15 cellular contexts compared by ENCODE assay signal in the genomic region with DNA sequence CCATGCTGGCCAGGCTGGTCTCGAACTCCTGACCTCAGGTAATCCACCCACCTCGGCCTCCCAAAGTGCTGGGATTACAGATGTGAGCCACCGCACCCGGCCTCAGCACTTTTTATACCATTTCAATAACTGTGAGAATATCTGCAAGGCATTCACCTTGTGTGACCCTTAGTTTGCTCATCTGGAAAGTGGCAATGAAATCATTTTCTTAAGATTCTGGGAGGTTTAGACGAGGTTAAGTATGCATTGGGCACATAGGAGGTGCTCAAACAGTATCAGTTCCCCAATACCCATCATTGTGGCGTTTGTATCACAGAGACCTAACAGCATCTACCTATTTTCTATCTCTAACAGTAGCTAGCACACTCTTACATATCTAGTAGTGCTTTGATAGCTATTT.
DNase-seq lines count a peak whose midpoint lies in the region; ATAC-seq, FAIRE-seq and TF ChIP-seq lines count a peak whose summit lies in the region.
"Had no signal": no experiment of that assay in that cellular context is flagged by ENCODE, and none has a peak within 500 bp of the region (broad histone marks: within the 10 kb centered on the region; RNA-seq: fewer than 3 reads in every experiment).

No MANE protein-coding gene starts in this region.

- H3K4me3 ChIP-seq in OCI-LY7 (ENCODE audit: low read depth, low read length, poor library complexity, severe bottlenecking) = no peak overlapping the region
- H3K4me3 ChIP-seq in gastroesophageal sphincter = no peak overlapping the region
- H3K4me3 ChIP-seq in right cardiac atrium (ENCODE audit: low read length) = no peak overlapping the region
- H3K4me3 ChIP-seq: A549, GM23338, K562 had no signal

- H3K9me3 ChIP-seq in OCI-LY7 (ENCODE audit: low read length) (no peaks in the 10 kb centered on the region), gastroesophageal sphincter (no peaks in the 10 kb centered on the region), right cardiac atrium (ENCODE audit: control insufficient read depth, low read length) (no peaks in the 10 kb centered on the region)
- H3K9me3 ChIP-seq: A549, BE2C had no signal

- BruUV-seq in OCI-LY7 (replicated peaks; lab: Mats Ljungman, UMichigan) = no TSS peak

- no peaks in the 10 kb centered on the region for H3K79me2 ChIP-seq in OCI-LY7 (ENCODE audit: insufficient read depth, low read depth, low read length)

- WGBS in gastroesophageal sphincter (ENCODE audit: low coverage in 1 of 2), 2 donors = 62 to 73% methylated on average over 5 to 6 of the region's 6 CpGs
- WGBS in right cardiac atrium = 67% methylated on average over 6 of the region's 6 CpGs

- no peaks in the 10 kb centered on the region for H3K27me3 ChIP-seq in gastroesophageal sphincter
- H3K27me3 ChIP-seq in right cardiac atrium (ENCODE audit: control insufficient read depth, insufficient read depth) = no peaks in the 10 kb centered on the region
- H3K27me3 ChIP-seq: BE2C had no signal

- ATAC-seq in GM19463 (IDR thresholded peaks at IDR 0.05; ENCODE audit: unreplicated experiment) = no peak
- ATAC-seq in gastroesophageal sphincter = no peak
- no peak for ATAC-seq in right cardiac atrium
- ATAC-seq: A549; CD8-positive, alpha-beta T cell; GM23338; K562 had no signal

- H4K20me1 ChIP-seq in OCI-LY7 (ENCODE audit: insufficient read depth, low read length) = no peaks in the 10 kb centered on the region

- H2AFZ ChIP-seq in OCI-LY7 (ENCODE audit: low read length) = peak overlapping the region; percentile 1; the same call in 1 of the 2 replicates
- H2AFZ ChIP-seq: GM23338 had no signal

- no peaks in the 10 kb centered on the region for H3K9me2 ChIP-seq in OCI-LY7 (ENCODE audit: insufficient read depth, low read length)

- intact Hi-C loops in OCI-LY7 (cut with micrococcal nuclease; ENCODE audit: unreplicated experiment) (no loop called here), right cardiac atrium (cut with DNase I) (no loop called here)

- H3K27ac ChIP-seq in OCI-LY7 (ENCODE audit: low read depth, low read length, poor library complexity, severe bottlenecking) = no peak overlapping the region
- H3K27ac ChIP-seq in gastroesophageal sphincter = no peak overlapping the region
- no peak overlapping the region for H3K27ac ChIP-seq in right cardiac atrium (ENCODE audit: low read length)
- H3K27ac ChIP-seq: A549, C4-2B had no signal

- POLR2A ChIA-PET in OCI-LY7 (lab: Charles Lee) = interaction anchor here (0.7 to 2.2 kb wide), 2 partner anchors 10 to 47 kb away, joined by 3 to 9 read pairs; no protein-coding TSS in a partner anchor

- peak; percentile 37 for FAIRE-seq in GM19239 (lab: Jason Lieb, UNC)
- FAIRE-seq: A549, K562 had no signal

- no peak overlapping the region for H3K4me2 ChIP-seq in OCI-LY7 (ENCODE audit: low read length)
- H3K4me2 ChIP-seq: A549, GM23338 had no signal

- TF ChIP-seq CTCF in GM13976 (IDR thresholded peaks at IDR 0.05; ENCODE audit: borderline replicate concordance, control extremely low read depth, extremely low read depth, insufficient read depth, missing control alignments) (no peak), OCI-LY7 (conservative IDR thresholded peaks at IDR 0.05; ENCODE audit: low read length) (no peak), gastroesophageal sphincter (IDR thresholded peaks at IDR 0.05) (no peak)

- DNase-seq in GM13976 (ENCODE audit: low spot score) = peak; percentile 26
- DNase-seq in GM19239 (ENCODE audit: insufficient read length, low spot score) = no peak
- no peak for DNase-seq in OCI-LY7 (ENCODE audit: low spot score)
- DNase-seq in right cardiac atrium = no peak
- DNase-seq in COR-L47 (lab: John Stamatoyannopoulos, UW) = no peak
- DNase-seq: BE2C; CD8-positive, alpha-beta T cell; H7; Karpas-422 had no signal

- H3K4me1 ChIP-seq in OCI-LY7 (ENCODE audit: insufficient read depth, low read length, poor library complexity, severe bottlenecking) (peaks cover 21% of the 10 kb centered on the region), gastroesophageal sphincter (no peaks in the 10 kb centered on the region), right cardiac atrium (ENCODE audit: control insufficient read depth, insufficient read depth, low read length) (no peaks in the 10 kb centered on the region)
- H3K4me1 ChIP-seq: A549, BE2C had no signal

- no peak for TF ChIP-seq EP300 in gastroesophageal sphincter (IDR thresholded peaks at IDR 0.05)

- in situ Hi-C loops in GM13976 (cut with MboI; ENCODE audit: low sequenced_read_pairs, unreplicated experiment) = loop anchor here (25.0 kb wide), 1 partner anchor 1101 kb away; no protein-coding TSS in a partner anchor

- CTCF ChIA-PET in OCI-LY7 (lab: Charles Lee; ENCODE audit: unreplicated experiment) = interaction anchor here (0.7 kb wide), 1 partner anchor 15 kb away, joined by 3 read pairs; no protein-coding TSS in a partner anchor

- TF ChIP-seq POLR2A in gastroesophageal sphincter (IDR thresholded peaks at IDR 0.05) = no peak

- H3K36me3 ChIP-seq in OCI-LY7 (ENCODE audit: insufficient read depth, low read length) = no peaks in the 10 kb centered on the region
- no peaks in the 10 kb centered on the region for H3K36me3 ChIP-seq in gastroesophageal sphincter
- H3K36me3 ChIP-seq: BE2C had no signal
